1 cellular context compared by ENCODE assay signal in genomic region chr13:106796280-106797047, GRCh38.
TF ChIP-seq lines count a peak whose summit lies in the region.

No MANE protein-coding gene starts in this region.

TF ChIP-seq in IMR-90, 13 proteins besides CTCF, POLR2A, EP300 and RAD21 (continued from another document):
- no peak for TF ChIP-seq FOS (IDR thresholded peaks at IDR 0.05; ENCODE audit: low read depth, low read length)
TF ChIP-seq in IMR-90: peak in this region for 0.
